Comparison of ENCODE assay signal across 8 cellular contexts in the genomic region with DNA sequence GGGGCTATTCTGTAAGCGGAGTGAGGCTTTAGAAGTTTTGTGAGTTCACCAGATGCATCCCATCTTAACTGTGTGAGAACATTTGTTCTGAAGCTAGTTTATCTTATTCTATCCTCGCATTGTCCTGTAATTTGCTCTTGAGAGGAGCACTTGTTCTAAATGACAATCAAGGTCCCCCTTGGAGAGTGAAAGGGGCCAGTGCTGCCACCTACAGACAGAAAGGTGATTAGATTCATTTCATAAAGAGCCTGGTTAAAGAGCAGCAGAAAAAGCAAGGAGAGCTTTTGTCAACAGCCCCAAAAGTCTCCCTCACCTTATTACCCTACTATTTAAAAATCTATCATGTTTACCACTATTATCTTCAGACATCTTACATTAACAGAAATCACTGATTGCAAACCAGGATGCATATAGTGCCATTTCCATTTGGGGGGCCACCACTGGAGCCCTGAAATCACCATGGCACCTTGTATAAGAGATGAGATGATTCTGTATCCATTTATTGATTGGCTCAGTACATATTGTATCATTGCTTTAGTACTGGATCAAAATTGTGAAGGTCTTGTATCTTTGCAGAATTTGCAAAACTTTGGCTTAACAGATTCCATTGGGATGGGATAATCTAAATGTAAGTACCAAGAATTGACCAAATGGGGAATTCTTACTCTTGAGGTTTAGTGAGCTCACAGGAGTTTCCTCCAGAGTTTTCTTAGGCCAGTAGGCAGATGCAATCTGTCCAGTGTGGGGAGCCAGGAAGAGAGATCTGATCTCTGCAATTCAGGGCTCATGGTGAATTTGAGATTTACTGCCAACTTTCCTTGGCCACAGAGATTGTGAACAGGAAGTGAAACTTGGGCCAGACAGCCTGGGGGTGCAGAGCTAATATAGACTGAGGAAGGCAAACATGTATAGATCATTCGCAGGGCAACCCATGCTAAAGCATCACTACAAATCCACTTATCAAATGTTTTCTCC.
DNase-seq lines count a peak whose midpoint lies in the region; ATAC-seq, FAIRE-seq and TF ChIP-seq lines count a peak whose summit lies in the region.

No MANE protein-coding gene starts in this region.

- no peak for TF ChIP-seq POLR2A in A549 (IDR thresholded peaks at IDR 0.05; ENCODE audit: low read length)

- peak; percentile 51 to 57; a peak in 4 of 5 replicates for TF ChIP-seq RAD21 in A549 (conservative IDR thresholded peaks at IDR 0.05 in 1 of 2, IDR thresholded peaks at IDR 0.05 in 1 of 2)

- H3K4me1 ChIP-seq in A549 = no peaks in the 10 kb centered on the region

- H3K4me3 Mint-ChIP-seq in glutamatergic neuron (ENCODE audit: unreplicated experiment) (no peak overlapping the region), progenitor cell of endocrine pancreas (ENCODE audit: low read depth) (no peak overlapping the region)

- H3K27ac ChIP-seq in A549 = no peak overlapping the region
- H3K27ac ChIP-seq in VCaP = no peak overlapping the region

- ATAC-seq in A549 (peak; percentile 54 to 79; a peak in 3 of 6 replicates), HG02678 (IDR thresholded peaks at IDR 0.05; ENCODE audit: unreplicated experiment) (peak; percentile 73)

- POLR2A ChIA-PET in A549 (lab: Yijun Ruan, JAX) = no interaction called here

- no peaks in the 10 kb centered on the region for H3K36me3 Mint-ChIP-seq in glutamatergic neuron (ENCODE audit: unreplicated experiment)
- H3K36me3 Mint-ChIP-seq in progenitor cell of endocrine pancreas (ENCODE audit: insufficient read depth) = no peaks in the 10 kb centered on the region

- no peaks in the 10 kb centered on the region for H3K9me3 ChIP-seq in A549

- CTCF ChIA-PET in A549 (lab: Yijun Ruan, JAX) = interaction anchor here (0.6 to 5.6 kb wide), 10 partner anchors 8 to 323 kb away, joined by 3 to 31 read pairs (median 4); a partner anchor contains a TSS

- no peak overlapping the region for H3K27ac Mint-ChIP-seq in glutamatergic neuron (ENCODE audit: unreplicated experiment)
- no peak overlapping the region for H3K27ac Mint-ChIP-seq in progenitor cell of endocrine pancreas

- WGBS in A549 (ENCODE audit: missing lambda C conversion rate) = 47% methylated on average over 3 of the region's 3 CpGs

- no peak for TF ChIP-seq EP300 in A549 (IDR thresholded peaks at IDR 0.05)

- H3K4me1 Mint-ChIP-seq in glutamatergic neuron (ENCODE audit: low read depth, unreplicated experiment) = no peaks in the 10 kb centered on the region
- peaks cover 25% of the 10 kb centered on the region for H3K4me1 Mint-ChIP-seq in progenitor cell of endocrine pancreas (ENCODE audit: low read depth)

- H3K27me3 Mint-ChIP-seq in glutamatergic neuron (ENCODE audit: unreplicated experiment) (no peaks in the 10 kb centered on the region), progenitor cell of endocrine pancreas (no peaks in the 10 kb centered on the region)

- no peak for FAIRE-seq in A549 (lab: Jason Lieb, UNC)

- DNase-seq in A549 (ENCODE audit: low read depth in 1 of 2, low spot score in 1 of 2) (peak; percentile 38 to 41), GM12864 (ENCODE audit: low read depth) (no peak), NCI-H187 treated with DMSO at 0.1 percent for 48 hours (lab: John Stamatoyannopoulos, UW) (peak; percentile 49), glutamatergic neuron (peak; percentile 66), progenitor cell of endocrine pancreas (ENCODE audit: low spot score, unreplicated experiment) (peak; percentile 41)
- DNase-seq in activated CD8-positive, alpha-beta memory T cell treated with anti-CD3 and anti-CD28 coated beads for 24 hours = no peak

- no peak overlapping the region for H3K4me3 ChIP-seq in A549
- no peak overlapping the region for H3K4me3 ChIP-seq in GM12864 (ENCODE audit: low read depth, low read length)

- no peak overlapping the region for H3K4me2 ChIP-seq in A549

- H3K9me3 Mint-ChIP-seq in glutamatergic neuron (ENCODE audit: unreplicated experiment) (no peaks in the 10 kb centered on the region), progenitor cell of endocrine pancreas (ENCODE audit: low read depth) (no peaks in the 10 kb centered on the region)

- TF ChIP-seq CTCF in A549 (IDR thresholded peaks at IDR 0.05) (peak; percentile 50), GM12864 (IDR thresholded peaks at IDR 0.05; ENCODE audit: low read depth, low read length, missing control alignments) (peak; percentile 60), VCaP (conservative IDR thresholded peaks at IDR 0.05) (peak; percentile 85), glutamatergic neuron (IDR thresholded peaks at IDR 0.05; ENCODE audit: partially characterized antibody, unreplicated experiment) (peak; percentile 65), progenitor cell of endocrine pancreas (IDR thresholded peaks at IDR 0.05; ENCODE audit: unreplicated experiment) (peak; percentile 78)

TF ChIP-seq in A549, 52 proteins besides CTCF, POLR2A, EP300 and RAD21:
- TF ChIP-seq SMC3 (IDR thresholded peaks at IDR 0.05) (peak; percentile 54), GATA3 (IDR thresholded peaks at IDR 0.05; ENCODE audit: borderline replicate concordance) (no peak), RCOR1 (IDR thresholded peaks at IDR 0.05; ENCODE audit: low read depth, low read length) (no peak)

Comparison
In these comparisons a context has a peak if more than half of its experiments do, and no peak if none do; other contexts are left out.
1. DNase-seq: peak in A549 (2 of 2), NCI-H187 treated with DMSO at 0.1 percent for 48 hours (single experiment), glutamatergic neuron (single experiment) and progenitor cell of endocrine pancreas (single experiment); none in GM12864 (single experiment) and activated CD8-positive, alpha-beta memory T cell treated with anti-CD3 and anti-CD28 coated beads for 24 hours (single experiment).
2. Peak in every context shown above with its lines, with median percentiles within 50 percentile points of each other: CTCF ChIP-seq.